ENCODE assay signal across 32 cellular contexts in the genomic region with DNA sequence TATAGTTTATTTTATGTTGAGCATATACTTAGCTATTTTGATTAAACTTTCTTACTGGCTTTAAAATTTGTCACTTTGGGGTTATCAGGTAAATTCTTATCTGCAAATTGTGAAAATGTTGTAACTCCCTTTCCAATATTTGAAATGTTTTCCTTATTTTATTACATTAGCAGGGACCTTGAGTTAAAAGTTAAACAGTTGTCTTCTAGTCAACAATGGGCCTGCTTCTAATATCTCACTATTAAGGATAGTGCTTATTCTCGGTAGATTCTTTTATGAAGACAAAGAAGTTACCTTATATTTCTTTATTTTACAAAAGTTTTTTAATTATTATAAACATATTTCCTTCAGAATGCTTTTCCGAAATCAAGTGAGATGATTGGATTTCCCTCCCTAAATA.
"Had no signal": no experiment of that assay in that cellular context is flagged by ENCODE, and none has a peak within 500 bp of the region (broad histone marks: within the 10 kb centered on the region; RNA-seq: fewer than 3 reads in every experiment).

No MANE protein-coding gene starts in this region.

- H3K4me3 ChIP-seq: psoas muscle, skin epidermis, smooth muscle cell, spleen, suprapubic skin, testis, tibial artery, transverse colon, upper lobe of right lung, uterus had no signal

- H3K27me3 ChIP-seq: neutrophil, spleen, suprapubic skin, testis, tibial artery, transverse colon, upper lobe of right lung, uterus had no signal

- H3K4me1 ChIP-seq: parathyroid adenoma, psoas muscle, spleen, suprapubic skin, testis, transverse colon, uterus had no signal

- H3K27ac ChIP-seq: neutrophil, parathyroid adenoma, psoas muscle, skin epidermis, spleen, suprapubic skin, testis, tibial artery, transverse colon, upper lobe of right lung, uterus had no signal

- H3K9me3 ChIP-seq: neutrophil, psoas muscle, spleen, suprapubic skin, testis, tibial artery, transverse colon, upper lobe of right lung, uterus had no signal

- H3K4me2 ChIP-seq: smooth muscle cell had no signal

- H3K9me3 Mint-ChIP-seq: naive thymus-derived CD8-positive, alpha-beta T cell; natural killer cell treated with Interleukin-12 subunit alpha and Interleukin-12 subunit beta and Interleukin-15 and Interleukin-18, amount 100 ng/mL, for 72 hours; nephron progenitor cell; neural crest cell; stimulated activated memory B cell treated with anti-CD40 and anti-IgM and Interleukin-4, amounts not matched to agents 10 μg/mL and 1 μg/mL and 100 μg/mL, for 72 hours; stimulated activated naive CD8-positive, alpha-beta T cell treated with anti-CD3 and anti-CD28 coated beads, Interleukin-15, amount 100 ng/mL, for 72 hours; type B pancreatic cell had no signal

- H3K36me3 Mint-ChIP-seq: naive thymus-derived CD8-positive, alpha-beta T cell; natural killer cell treated with Interleukin-12 subunit alpha and Interleukin-12 subunit beta and Interleukin-15 and Interleukin-18, amount 100 ng/mL, for 72 hours; stimulated activated memory B cell treated with anti-CD40 and anti-IgM and Interleukin-4, amounts not matched to agents 10 μg/mL and 1 μg/mL and 100 μg/mL, for 72 hours; type B pancreatic cell had no signal

- H3K36me3 ChIP-seq: neutrophil, spleen, suprapubic skin, tibial artery, transverse colon, upper lobe of right lung, uterus had no signal

- ATAC-seq: naive thymus-derived CD8-positive, alpha-beta T cell; natural killer cell treated with Interleukin-12 subunit alpha and Interleukin-12 subunit beta and Interleukin-15 and Interleukin-18, amount 100 ng/mL, for 72 hours; psoas muscle; right cardiac atrium; sciatic nerve; stimulated activated memory B cell treated with anti-CD40 and anti-IgM and Interleukin-4, amounts not matched to agents 10 μg/mL and 1 μg/mL and 100 μg/mL, for 72 hours; stimulated activated naive CD8-positive, alpha-beta T cell treated with anti-CD3 and anti-CD28 coated beads, Interleukin-15, amount 100 ng/mL, for 72 hours; stimulated activated naive CD8-positive, alpha-beta T cell treated with anti-CD3 and anti-CD28 coated beads, Interleukin-15, Interleukin-2, amounts not matched to agents 100 U/mL and 50 U/mL, for 24 hours; upper lobe of right lung had no signal

- DNase-seq: naive thymus-derived CD8-positive, alpha-beta T cell; nephron progenitor cell; nucleus accumbens; posterior cingulate gyrus; psoas muscle; right cardiac atrium; spleen; stimulated activated CD4-positive, alpha-beta T cell treated with anti-CD3 and anti-CD28 coated beads, Interleukin-12 subunit alpha, Interleukin-12 subunit beta, amount 100 ng/mL, for 4 hours; stimulated activated CD4-positive, alpha-beta T cell treated with anti-CD3 and anti-CD28 coated beads, Interleukin-1b, Interleukin-23, amount 100 ng/mL, for 48 hours; stimulated activated CD4-positive, alpha-beta T cell treated with anti-CD3 and anti-CD28 coated beads, Interleukin-4, amount 100 ng/mL, for 1 hour; stimulated activated CD4-positive, alpha-beta T cell treated with anti-CD3 and anti-CD28 coated beads, Interleukin-4, amount 100 ng/mL, for 4 hours; stimulated activated CD8-positive, alpha-beta memory T cell treated with anti-CD3 and anti-CD28 coated beads, Interleukin-4, amount 100 ng/mL, for 48 hours; stimulated activated naive CD4-positive, alpha-beta T cell; stimulated activated naive CD8-positive, alpha-beta T cell treated with anti-CD3 and anti-CD28 coated beads, Interleukin-15, amount 100 ng/mL, for 72 hours; stimulated activated naive CD8-positive, alpha-beta T cell treated with anti-CD3 and anti-CD28 coated beads, Interleukin-15, Interleukin-2, amounts not matched to agents 100 U/mL and 50 U/mL, for 24 hours; substantia nigra; testis; tibial artery; transverse colon; upper lobe of right lung; uterus had no signal

- H3K27ac Mint-ChIP-seq: naive thymus-derived CD8-positive, alpha-beta T cell; natural killer cell treated with Interleukin-12 subunit alpha and Interleukin-12 subunit beta and Interleukin-15 and Interleukin-18, amount 100 ng/mL, for 72 hours; nephron progenitor cell; progenitor cell of endocrine pancreas; stimulated activated memory B cell treated with anti-CD40 and anti-IgM and Interleukin-4, amounts not matched to agents 10 μg/mL and 1 μg/mL and 100 μg/mL, for 72 hours; stimulated activated naive CD8-positive, alpha-beta T cell treated with anti-CD3 and anti-CD28 coated beads, Interleukin-15, amount 100 ng/mL, for 72 hours; type B pancreatic cell had no signal
